In the genomic region with DNA sequence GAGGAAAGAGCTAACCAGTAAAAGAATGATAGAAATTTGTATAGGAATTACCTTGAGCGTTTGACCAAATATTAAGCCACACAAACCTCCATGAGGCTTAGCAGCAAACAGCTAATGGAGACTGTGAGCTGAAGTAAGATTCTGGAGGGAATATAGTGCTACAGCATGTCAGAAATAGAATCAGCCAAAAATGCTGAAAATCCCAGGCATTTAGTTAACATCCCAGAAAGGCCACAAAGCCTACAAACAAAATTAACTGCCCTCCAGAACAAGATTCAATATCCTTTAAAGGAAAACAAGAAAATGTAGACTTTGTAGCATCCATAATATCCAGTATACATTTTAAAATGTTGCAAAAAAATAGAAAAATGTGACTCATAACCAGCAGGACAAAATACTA, we compare ENCODE assay signal across 16 cellular contexts.
DNase-seq lines count a peak whose midpoint lies in the region; ATAC-seq and TF ChIP-seq lines count a peak whose summit lies in the region.
"Had no signal": no experiment of that assay in that cellular context is flagged by ENCODE, and none has a peak within 500 bp of the region (broad histone marks: within the 10 kb centered on the region; RNA-seq: fewer than 3 reads in every experiment).

No MANE protein-coding gene starts in this region.

- H3K23ac ChIP-seq in mesenchymal stem cell (ENCODE audit: low read length in 2 of 2): no peak overlapping the region

- H3K36me3 ChIP-seq in mesenchymal stem cell (ENCODE audit: control insufficient read depth in 1 of 2, insufficient read depth in 2 of 2, low read depth in 1 of 2, low read length in 2 of 2) (no peaks in the 10 kb centered on the region), tibial artery (no peaks in the 10 kb centered on the region)
- H3K36me3 ChIP-seq: BLaER1, HAP-1 had no signal

- no peak overlapping the region for H4K8ac ChIP-seq in mesenchymal stem cell (ENCODE audit: low read length)

- TF ChIP-seq CTCF in AG10803 (conservative IDR thresholded peaks at IDR 0.05; ENCODE audit: low read length): no peak
- no peak for TF ChIP-seq CTCF in tibial artery (IDR thresholded peaks at IDR 0.05)

- no peak overlapping the region for H3K27ac ChIP-seq in mesenchymal stem cell (ENCODE audit: low read length, poor library complexity, severe bottlenecking)
- H3K27ac ChIP-seq in tibial artery: peak overlapping the region; percentile 49 to 66
- H3K27ac ChIP-seq: BLaER1 had no signal

- H2AK5ac ChIP-seq in mesenchymal stem cell (ENCODE audit: low read length, severe bottlenecking): no peak overlapping the region

- no peak overlapping the region for H2AFZ ChIP-seq in mesenchymal stem cell (ENCODE audit: low read depth, low read length)

- no peak overlapping the region for H4K91ac ChIP-seq in mesenchymal stem cell (ENCODE audit: low read length)

- no peak overlapping the region for H3K4me3 ChIP-seq in AG10803 (ENCODE audit: low read length)
- no peak overlapping the region for H3K4me3 ChIP-seq in mesenchymal stem cell (ENCODE audit: insufficient read depth in 1 of 2, low read depth in 1 of 2, low read length in 2 of 2)
- peak overlapping the region; percentile 0 to 20 for H3K4me3 ChIP-seq in tibial artery
- H3K4me3 ChIP-seq: BLaER1, GM12878, HAP-1, K562 had no signal

- ATAC-seq in HG02884 (IDR thresholded peaks at IDR 0.05; ENCODE audit: unreplicated experiment): no peak
- ATAC-seq in HG02973 (IDR thresholded peaks at IDR 0.05; ENCODE audit: unreplicated experiment): no peak
- no peak for ATAC-seq in HG03039 (IDR thresholded peaks at IDR 0.05; ENCODE audit: unreplicated experiment)
- ATAC-seq: GM12878, K562 had no signal

- no peaks in the 10 kb centered on the region for H3K79me1 ChIP-seq in mesenchymal stem cell (replicated peaks; ENCODE audit: low read length, poor library complexity, severe bottlenecking)

- H3K14ac ChIP-seq in mesenchymal stem cell (ENCODE audit: low read length in 2 of 2): no peak overlapping the region

- H3K27me3 ChIP-seq in mesenchymal stem cell (ENCODE audit: control insufficient read depth in 1 of 2, insufficient read depth in 1 of 2, low read length in 2 of 2): no peaks in the 10 kb centered on the region
- no peaks in the 10 kb centered on the region for H3K27me3 ChIP-seq in tibial artery
- H3K27me3 ChIP-seq: BLaER1 had no signal

- intact Hi-C loops in tibial artery (cut with DNase I; ENCODE audit: low total_unique reads): no loop called here

- WGBS in mesenchymal stem cell: no CpG with 5 or more reads among the region's 1 CpG

- H3K9me3 ChIP-seq in mesenchymal stem cell (ENCODE audit: control insufficient read depth, low read length) (no peaks in the 10 kb centered on the region), tibial artery (no peaks in the 10 kb centered on the region)
- H3K9me3 ChIP-seq: BLaER1, HAP-1 had no signal

- H3K4me2 ChIP-seq in mesenchymal stem cell (ENCODE audit: low read length, poor library complexity, severe bottlenecking): peak overlapping the region; percentile 34
- H3K4me2 ChIP-seq: BLaER1 had no signal

- DNase-seq in AG10803 (ENCODE audit: low read depth) (peak; percentile 66), GM03348 (ENCODE audit: low spot score) (peak; percentile 1), mesenchymal stem cell (no peak), tibial artery (no peak)
- DNase-seq: CD4-positive, alpha-beta memory T cell; DMS153; DMS79; GF-D8; IMR-90 had no signal

- no peak overlapping the region for H3K4ac ChIP-seq in mesenchymal stem cell (ENCODE audit: low read depth in 1 of 2, low read length in 2 of 2)

- H2BK120ac ChIP-seq in mesenchymal stem cell (ENCODE audit: low read depth, low read length): no peak overlapping the region

- H2BK12ac ChIP-seq in mesenchymal stem cell (ENCODE audit: low read length in 2 of 2): no peak overlapping the region

- H2BK15ac ChIP-seq in mesenchymal stem cell (ENCODE audit: low read depth, poor library complexity, severe bottlenecking): no peak overlapping the region

- no peak overlapping the region for H3K18ac ChIP-seq in mesenchymal stem cell (ENCODE audit: low read depth in 1 of 2, low read length in 2 of 2)

- H3K9ac ChIP-seq in mesenchymal stem cell (ENCODE audit: low read length): no peak overlapping the region
- H3K9ac ChIP-seq: BLaER1 had no signal

- H3K4me1 ChIP-seq in mesenchymal stem cell (ENCODE audit: control insufficient read depth, insufficient read depth, low read depth, low read length): no peaks in the 10 kb centered on the region
- peaks cover 0 to 19% (median 3%) of the 10 kb centered on the region in 4 donors for H3K4me1 ChIP-seq in tibial artery
- H3K4me1 ChIP-seq: BLaER1, HAP-1 had no signal

- H2BK5ac ChIP-seq in mesenchymal stem cell (ENCODE audit: low read depth, low read length, poor library complexity, severe bottlenecking): no peak overlapping the region

Comparison
In these comparisons a context has a peak if more than half of its experiments do, and no peak if none do; other contexts are left out.
1. DNase-seq: peak in AG10803 (single experiment) and GM03348 (single experiment); none in mesenchymal stem cell (single experiment) and tibial artery (0 of 2).
2. H3K4me3 ChIP-seq: peak in tibial artery (2 of 2); none in AG10803 (single experiment) and mesenchymal stem cell (0 of 2).